Comparison of ENCODE assay signal across 8 cellular contexts in the genomic region with DNA sequence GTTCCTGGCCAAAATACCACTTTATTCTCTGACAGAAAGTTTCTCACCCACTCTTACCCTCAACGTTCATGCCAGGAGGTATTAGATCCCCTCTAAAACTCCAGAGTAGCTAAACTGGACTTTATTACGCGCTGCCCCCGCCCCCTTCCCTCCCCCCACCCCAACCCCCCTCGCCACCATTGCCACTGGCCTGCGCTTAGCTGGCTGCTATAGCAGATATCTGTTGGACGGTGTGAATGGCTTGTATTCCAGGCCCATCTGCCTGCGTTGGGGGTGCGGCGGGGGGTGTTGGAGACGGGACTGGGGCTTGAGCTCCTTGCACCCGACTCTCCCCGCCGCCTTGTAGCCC. TPM values are rescaled to one million over a fixed set of nuclear protein-coding genes. Genes with fewer than 3 reads are reported as not detected.
DNase-seq lines count a peak whose midpoint lies in the region; ATAC-seq and TF ChIP-seq lines count a peak whose summit lies in the region.

No MANE protein-coding gene starts in this region.

- peaks cover 7% of the 10 kb centered on the region for H3K36me3 ChIP-seq in skeletal muscle satellite cell (ENCODE audit: insufficient read depth, low read length)

- peaks cover 24% of the 10 kb centered on the region for H3K4me1 ChIP-seq in skeletal muscle satellite cell (ENCODE audit: control insufficient read depth, insufficient read depth, low read length)

- H3K4me3 ChIP-seq in foreskin fibroblast (ENCODE audit: low read depth in 1 of 2, low read length in 2 of 2) (peak overlapping the region; percentile 87 to 97), skeletal muscle satellite cell (ENCODE audit: low read length) (peak overlapping the region; percentile 99)

- H3K4me2 ChIP-seq in skeletal muscle satellite cell (ENCODE audit: low read length), result peak overlapping the region; percentile 94

- peak overlapping the region; percentile 89 for H3K9ac ChIP-seq in skeletal muscle satellite cell (ENCODE audit: low read depth, low read length)

- no peak for TF ChIP-seq CTCF in foreskin fibroblast (IDR thresholded peaks at IDR 0.05; ENCODE audit: low read depth, low read length)

- peak; percentile 10 for ATAC-seq in GM19455 (IDR thresholded peaks at IDR 0.05; ENCODE audit: unreplicated experiment)
- peak; percentile 22; the same call in 2 of the 3 replicates for ATAC-seq in SK-N-SH treated with all-trans-retinoic acid at 6 μM for 48 hours
- no peak for ATAC-seq in GM21381 (IDR thresholded peaks at IDR 0.05; ENCODE audit: unreplicated experiment)

- no peak for DNase-seq in foreskin fibroblast
- DNase-seq in NK-92 (lab: John Stamatoyannopoulos, UW; ENCODE audit: unreplicated experiment), result no peak
- DNase-seq in UCSD-AML1 (lab: John Stamatoyannopoulos, UW; ENCODE audit: unreplicated experiment), result no peak
- no peak for DNase-seq in SW 1271 (lab: John Stamatoyannopoulos, UW)

- no peaks in the 10 kb centered on the region for H3K9me3 ChIP-seq in skeletal muscle satellite cell (replicated peaks; ENCODE audit: low read length)

- H3K27me3 ChIP-seq in skeletal muscle satellite cell (ENCODE audit: control insufficient read depth, insufficient read depth, low read length), result no peaks in the 10 kb centered on the region

TF ChIP-seq in SK-N-SH treated with all-trans-retinoic acid at 6 μM for 48 hours, 23 proteins besides CTCF, POLR2A, EP300 and RAD21:
- TF ChIP-seq BACH2 (CRISPR knock-in tag; IDR thresholded peaks at IDR 0.05; ENCODE audit: borderline replicate concordance) (no peak), SNAI2 (CRISPR knock-in tag; IDR thresholded peaks at IDR 0.05) (no peak), ZNF8 (CRISPR knock-in tag; IDR thresholded peaks at IDR 0.05) (no peak), ZNF565 (CRISPR knock-in tag; conservative IDR thresholded peaks at IDR 0.05; ENCODE audit: low read depth) (no peak), ISL1 (CRISPR knock-in tag; IDR thresholded peaks at IDR 0.05) (no peak), PPARA (CRISPR knock-in tag; IDR thresholded peaks at IDR 0.05; ENCODE audit: borderline replicate concordance) (no peak), ZFP30 (CRISPR knock-in tag; IDR thresholded peaks at IDR 0.05) (no peak), GLIS3 (CRISPR knock-in tag; IDR thresholded peaks at IDR 0.05) (no peak), ARNTL (CRISPR knock-in tag; IDR thresholded peaks at IDR 0.05; ENCODE audit: borderline replicate concordance, low read depth) (no peak)

RNA-seq across cellular contexts. Expression of a gene that starts 0.6 kb away (rescaled TPM):
- total RNA-seq in skeletal muscle satellite cell (2012; rRNA removed), result 16.2 and 16.5 TPM in 2 replicates

RNA-seq across cellular contexts. Expression of a gene that starts 3.9 kb away (rescaled TPM):
- total RNA-seq in skeletal muscle satellite cell (2012; rRNA removed), result 0.22 and 0.51 TPM in 2 replicates

RNA-seq across cellular contexts. Expression of a gene that starts 12.1 kb away (rescaled TPM):
- 9.4 and 10.9 TPM in 2 replicates for total RNA-seq in skeletal muscle satellite cell (2012; rRNA removed)

RNA-seq across cellular contexts. Expression of a gene that starts 23.1 kb away (rescaled TPM):
- under 0.01 TPM in 1 of 2 replicates, not detected in the other for total RNA-seq in skeletal muscle satellite cell (2012; rRNA removed)
